In the genomic region with DNA sequence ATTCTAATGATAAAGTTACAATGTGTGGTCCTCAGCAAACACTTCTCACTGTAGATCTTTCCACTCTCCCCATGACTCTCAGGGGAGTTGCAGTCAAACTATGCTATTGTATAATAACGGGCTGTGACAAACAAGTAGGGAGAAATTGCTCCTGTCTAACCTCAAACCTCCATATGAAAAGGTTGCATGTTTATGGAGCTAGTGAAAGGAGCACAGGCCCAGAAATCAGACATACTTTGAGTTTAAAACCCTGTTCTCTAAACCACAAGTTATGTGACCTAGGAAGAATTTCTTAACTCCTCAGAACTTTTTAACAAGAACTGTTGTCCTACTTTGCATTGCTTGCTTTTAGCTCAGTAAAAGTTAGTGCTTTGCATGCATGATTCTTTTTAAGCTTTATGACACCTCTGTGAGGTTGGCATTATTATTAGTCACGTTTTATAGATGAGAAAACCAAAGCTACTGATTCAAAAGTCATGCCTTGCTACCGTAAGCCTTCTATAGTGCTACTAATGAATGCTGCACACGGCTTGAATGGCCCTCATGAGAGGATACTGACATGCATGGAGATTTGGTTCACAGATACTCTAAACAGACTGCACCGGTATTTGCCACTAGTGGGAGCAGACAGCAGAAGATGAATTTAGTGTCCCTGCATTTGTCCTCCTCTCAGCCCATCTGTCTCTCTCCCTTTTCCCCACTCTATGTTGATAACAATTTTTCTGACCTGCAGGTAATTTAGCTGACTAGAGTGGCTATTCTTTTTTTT, we compare ENCODE assay signal across 10 cellular contexts.
DNase-seq lines count a peak whose midpoint lies in the region; ATAC-seq and TF ChIP-seq lines count a peak whose summit lies in the region.
"Had no signal": no experiment of that assay in that cellular context is flagged by ENCODE, and none has a peak within 500 bp of the region (broad histone marks: within the 10 kb centered on the region; RNA-seq: fewer than 3 reads in every experiment).

No MANE protein-coding gene starts in this region.

- H3K4me3 Mint-ChIP-seq in endothelial cell (ENCODE audit: unreplicated experiment), result no peak overlapping the region
- H3K4me3 Mint-ChIP-seq: activated CD8-positive, alpha-beta T cell treated with anti-CD3 and anti-CD28 coated beads for 36 hours; brain had no signal

- ATAC-seq in right lobe of liver (peak; percentile 36 to 55 (median 46)), HG03045 (IDR thresholded peaks at IDR 0.05; ENCODE audit: unreplicated experiment) (no peak)
- ATAC-seq: activated CD8-positive, alpha-beta T cell treated with anti-CD3 and anti-CD28 coated beads for 36 hours had no signal

- peaks cover 12% of the 10 kb centered on the region for H3K4me1 Mint-ChIP-seq in endothelial cell (ENCODE audit: unreplicated experiment)

- H3K27ac Mint-ChIP-seq in endothelial cell (ENCODE audit: unreplicated experiment), result no peak overlapping the region
- H3K27ac Mint-ChIP-seq: activated CD8-positive, alpha-beta T cell treated with anti-CD3 and anti-CD28 coated beads for 36 hours; brain had no signal

- no peaks in the 10 kb centered on the region for H3K27me3 ChIP-seq in right lobe of liver

- no peaks in the 10 kb centered on the region for H3K27me3 Mint-ChIP-seq in endothelial cell (ENCODE audit: unreplicated experiment)
- H3K27me3 Mint-ChIP-seq: brain had no signal

- intact Hi-C loops in right lobe of liver (cut with DNase I), result no loop called here

- TF ChIP-seq CTCF in right lobe of liver (IDR thresholded peaks at IDR 0.05) (peak in 3 of 4 donors; percentile 10 to 21 (median 14)), endothelial cell (IDR thresholded peaks at IDR 0.05; ENCODE audit: unreplicated experiment) (no peak)

- H3K4me3 ChIP-seq in right lobe of liver, result no peak overlapping the region

- WGBS in right lobe of liver (ENCODE audit: insufficient coverage, low coverage, low lambda C conversion rate, missing lambda C conversion rate), result 68% methylated on average over 5 of the region's 5 CpGs

- no peaks in the 10 kb centered on the region for H3K9me3 ChIP-seq in right lobe of liver

- H3K36me3 Mint-ChIP-seq in endothelial cell (ENCODE audit: low read depth, unreplicated experiment), result peaks cover 9% of the 10 kb centered on the region
- H3K36me3 Mint-ChIP-seq: brain had no signal

- DNase-seq in ELR (ENCODE audit: low read depth) (peak; percentile 17), HCEC 1CT (peak; percentile 25), amniotic epithelial cell (ENCODE audit: low read depth) (peak; percentile 68), right lobe of liver (no peak), endothelial cell (ENCODE audit: low spot score) (no peak), retina (no peak), NCI-H774 (lab: John Stamatoyannopoulos, UW) (no peak)
- DNase-seq: activated CD8-positive, alpha-beta T cell treated with anti-CD3 and anti-CD28 coated beads for 36 hours had no signal

- H3K36me3 ChIP-seq in right lobe of liver, result no peaks in the 10 kb centered on the region

- H3K27ac ChIP-seq in right lobe of liver, result no peak overlapping the region

- TF ChIP-seq POLR2A in right lobe of liver (IDR thresholded peaks at IDR 0.05), result no peak

- H3K4me1 ChIP-seq in right lobe of liver, result no peaks in the 10 kb centered on the region

- peaks cover 19% of the 10 kb centered on the region for H3K9me3 Mint-ChIP-seq in endothelial cell (ENCODE audit: unreplicated experiment)

Comparison
In these comparisons a context has a peak if more than half of its experiments do, and no peak if none do; other contexts are left out.
1. DNase-seq: peak in ELR (single experiment), HCEC 1CT (single experiment) and amniotic epithelial cell (single experiment); none in right lobe of liver (0 of 3), endothelial cell (single experiment), retina (single experiment) and NCI-H774 (single experiment).